In genomic region chr2:201450910-201451329, GRCh38 we compare ENCODE assay signal across 7 cellular contexts. TPM values are rescaled to one million over a fixed set of nuclear protein-coding genes. Genes with fewer than 3 reads are reported as not detected.
DNase-seq lines count a peak whose midpoint lies in the region; ATAC-seq, FAIRE-seq and TF ChIP-seq lines count a peak whose summit lies in the region.

No MANE protein-coding gene starts in this region.

- TF ChIP-seq POLR2A in GM12891 (IDR thresholded peaks at IDR 0.05; ENCODE audit: low read depth, low read length) = no peak

- H3K27me3 ChIP-seq in mononuclear cell (ENCODE audit: insufficient read depth, low read length) = no peaks in the 10 kb centered on the region

- no peak for FAIRE-seq in GM12891 (lab: Jason Lieb, UNC)

- H3K4me1 ChIP-seq in mononuclear cell (ENCODE audit: insufficient read depth, low read length) = peaks cover 47% of the 10 kb centered on the region

- DNase-seq in NCI-H524 (lab: John Stamatoyannopoulos, UW) (peak; percentile 89 to 97), coronary artery (ENCODE audit: low spot score) (no peak), GM12891 (ENCODE audit: insufficient read length, low spot score) (no peak), GM10266 (ENCODE audit: extremely low spot score) (no peak)

- peak overlapping the region; percentile 83 for H3K4me3 ChIP-seq in GM12875 (ENCODE audit: low read depth, low read length)
- H3K4me3 ChIP-seq in coronary artery = peak overlapping the region; percentile 95
- peak overlapping the region; percentile 97 for H3K4me3 ChIP-seq in mononuclear cell (ENCODE audit: low read length)

- ATAC-seq in HG02588 (IDR thresholded peaks at IDR 0.05; ENCODE audit: unreplicated experiment) = peak; percentile 16

- H3K27ac ChIP-seq in coronary artery = peak overlapping the region; percentile 84 to 94

- no peaks in the 10 kb centered on the region for H3K9me3 ChIP-seq in mononuclear cell (ENCODE audit: low read depth, low read length)

- TF ChIP-seq CTCF in GM12875 (IDR thresholded peaks at IDR 0.05; ENCODE audit: borderline replicate concordance, insufficient read depth, low read depth, low read length) (no peak), coronary artery (IDR thresholded peaks at IDR 0.05) (no peak), GM10266 (IDR thresholded peaks at IDR 0.05; ENCODE audit: control insufficient read depth, insufficient read depth, low read depth, missing control alignments) (no peak)

TF ChIP-seq in GM12891, 5 proteins besides CTCF, POLR2A, EP300 and RAD21:
- TF ChIP-seq POLR2AphosphoS5 (IDR thresholded peaks at IDR 0.05; ENCODE audit: low read depth, low read length) (no peak), TAF1 (IDR thresholded peaks at IDR 0.05; ENCODE audit: low read depth, low read length) (no peak), SPI1 (IDR thresholded peaks at IDR 0.05; ENCODE audit: low read depth, low read length) (no peak), PAX5 (IDR thresholded peaks at IDR 0.05; ENCODE audit: insufficient read depth, low read length, severe bottlenecking) (no peak), POU2F2 (IDR thresholded peaks at IDR 0.05; ENCODE audit: low read depth, low read length) (no peak)

RNA-seq across cellular contexts. Expression of gene TRAK2, which starts 0.3 kb away (rescaled TPM):
- 34.3 TPM for total RNA-seq in mononuclear cell
- 3.3 TPM for polyA plus RNA-seq in GM12891 (2012; ENCODE audit: low read depth, missing spikeins)

RNA-seq across cellular contexts. Expression of gene STRADB, which starts 0.6 kb away (rescaled TPM):
- total RNA-seq in mononuclear cell = 17.8 TPM
- polyA plus RNA-seq in GM12891 (2012; ENCODE audit: low read depth, missing spikeins) = 7.3 TPM

Comparison
In these comparisons a context has a peak if more than half of its experiments do, and no peak if none do; other contexts are left out.
1. DNase-seq: peak in NCI-H524 (2 of 2); none in coronary artery (single experiment), GM12891 (single experiment) and GM10266 (single experiment).
2. Peak in every context shown above with its lines, with median percentiles within 50 percentile points of each other: H3K4me3 ChIP-seq.